20 cellular contexts compared by ENCODE assay signal in the genomic region with DNA sequence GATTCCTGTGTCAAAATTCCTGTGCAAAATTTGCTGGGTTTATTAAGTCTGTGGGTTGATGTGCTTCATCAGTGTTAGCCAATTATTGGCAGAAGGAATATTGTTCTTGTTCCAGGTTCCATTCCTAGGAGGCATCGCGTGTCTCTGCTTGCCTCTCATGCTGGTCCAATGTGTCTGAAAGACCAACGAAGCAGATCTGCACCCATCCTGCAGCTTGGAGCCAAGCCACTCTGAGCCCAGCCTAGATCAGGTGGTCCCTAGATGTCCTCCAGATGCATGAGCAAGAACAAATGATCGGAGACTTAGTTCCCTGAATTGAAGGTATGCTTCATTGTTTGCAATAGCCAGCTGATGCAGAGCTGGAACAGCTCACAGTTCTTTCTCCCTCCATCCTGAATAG. TPM values are rescaled to one million over a fixed set of nuclear protein-coding genes. Genes with fewer than 3 reads are reported as not detected.
DNase-seq lines count a peak whose midpoint lies in the region; ATAC-seq and TF ChIP-seq lines count a peak whose summit lies in the region.
"Had no signal": no experiment of that assay in that cellular context is flagged by ENCODE, and none has a peak within 500 bp of the region (broad histone marks: within the 10 kb centered on the region; RNA-seq: fewer than 3 reads in every experiment).

No MANE protein-coding gene starts in this region.

- no peak for ATAC-seq in activated CD4-positive, alpha-beta T cell treated with anti-CD3 and anti-CD28 coated beads for 36 hours
- no peak for ATAC-seq in effector memory CD8-positive, alpha-beta T cell (replicated peaks)

- POLR2A ChIA-PET in activated CD4-positive, alpha-beta T cell treated with anti-CD3 and anti-CD28 coated beads for 36 hours (lab: Charles Lee): no interaction called here
- POLR2A ChIA-PET in CD8-positive, alpha-beta memory T cell (lab: Charles Lee): no interaction called here

- H3K4me3 Mint-ChIP-seq in activated CD4-positive, alpha-beta T cell treated with anti-CD3 and anti-CD28 coated beads for 36 hours: no peak overlapping the region
- H3K4me3 Mint-ChIP-seq in CD8-positive, alpha-beta memory T cell: peak overlapping the region in 2 of 7 donors; percentile 17 to 22
- H3K4me3 Mint-ChIP-seq in effector memory CD8-positive, alpha-beta T cell: no peak overlapping the region
- H3K4me3 Mint-ChIP-seq: HFFc6 had no signal

- no peaks in the 10 kb centered on the region for H3K27me3 Mint-ChIP-seq in activated CD4-positive, alpha-beta T cell treated with anti-CD3 and anti-CD28 coated beads for 36 hours
- peaks cover 0 to 2% of the 10 kb centered on the region in 2 donors for H3K27me3 Mint-ChIP-seq in CD8-positive, alpha-beta memory T cell
- no peaks in the 10 kb centered on the region for H3K27me3 Mint-ChIP-seq in effector memory CD8-positive, alpha-beta T cell

- H3K9me3 Mint-ChIP-seq in activated CD4-positive, alpha-beta T cell treated with anti-CD3 and anti-CD28 coated beads for 36 hours (ENCODE audit: low read depth): no peaks in the 10 kb centered on the region
- no peaks in the 10 kb centered on the region for H3K9me3 Mint-ChIP-seq in CD8-positive, alpha-beta memory T cell
- H3K9me3 Mint-ChIP-seq in effector memory CD8-positive, alpha-beta T cell: no peaks in the 10 kb centered on the region

- intact Hi-C loops in activated CD4-positive, alpha-beta T cell treated with anti-CD3 and anti-CD28 coated beads for 36 hours (cut with DNase I, micrococcal nuclease): no loop called here

- no peaks in the 10 kb centered on the region for H3K9me3 ChIP-seq in CD8-positive, alpha-beta memory T cell (ENCODE audit: low read length)
- no peaks in the 10 kb centered on the region for H3K9me3 ChIP-seq in neutrophil

- H3K27me3 ChIP-seq in CD8-positive, alpha-beta memory T cell (ENCODE audit: insufficient read depth, low read length, poor library complexity, severe bottlenecking): no peaks in the 10 kb centered on the region
- no peaks in the 10 kb centered on the region for H3K27me3 ChIP-seq in neutrophil

- DNase-seq in activated CD4-positive, alpha-beta T cell treated with anti-CD3 and anti-CD28 coated beads for 36 hours: no peak
- no peak for DNase-seq in activated CD4-positive, alpha-beta T cell treated with anti-CD3 and anti-CD28 coated beads for 1 hour
- peak in 1 of 5 donors; percentile 5 for DNase-seq in CD8-positive, alpha-beta memory T cell
- no peak for DNase-seq in effector memory CD8-positive, alpha-beta T cell
- no peak for DNase-seq in NCI-H226
- DNase-seq in iPS-NIHi7 (ENCODE audit: extremely low spot score): no peak
- no peak for DNase-seq in activated effector memory CD4-positive, alpha-beta T cell treated with Interleukin-2 at 50 U/mL for 16 hours
- DNase-seq: DMS79, GOT3, HFFc6, MV-4-11, NCI-H1417 treated with DMSO at 0.1 percent for 48 hours, NCI-H2029, NCI-H2171 treated with DMSO at 0.1 percent for 48 hours, NCI-H510A, SHP77 treated with DMSO at 0.1 percent for 48 hours had no signal

- no peak for TF ChIP-seq CTCF in neutrophil (IDR thresholded peaks at IDR 0.05)

- CTCF ChIA-PET in activated CD4-positive, alpha-beta T cell treated with anti-CD3 and anti-CD28 coated beads for 36 hours (lab: Charles Lee): no interaction called here
- CTCF ChIA-PET in CD8-positive, alpha-beta memory T cell (lab: Charles Lee): no interaction called here

- H3K4me1 Mint-ChIP-seq in activated CD4-positive, alpha-beta T cell treated with anti-CD3 and anti-CD28 coated beads for 36 hours: no peaks in the 10 kb centered on the region
- H3K4me1 Mint-ChIP-seq in CD8-positive, alpha-beta memory T cell: peaks cover 8 to 13% (median 10%) of the 10 kb centered on the region in 3 donors
- peaks cover 12 to 19% of the 10 kb centered on the region in 2 donors for H3K4me1 Mint-ChIP-seq in effector memory CD8-positive, alpha-beta T cell (ENCODE audit: low read depth in 2 of 2)

- peak overlapping the region; percentile 44 for H3K27ac Mint-ChIP-seq in activated CD4-positive, alpha-beta T cell treated with anti-CD3 and anti-CD28 coated beads for 36 hours
- peak overlapping the region in 5 of 8 donors; percentile 42 to 83 (median 51) for H3K27ac Mint-ChIP-seq in CD8-positive, alpha-beta memory T cell
- peak overlapping the region; percentile 1 to 78 for H3K27ac Mint-ChIP-seq in effector memory CD8-positive, alpha-beta T cell
- H3K27ac Mint-ChIP-seq: HFFc6 had no signal

- H3K27ac ChIP-seq in CD8-positive, alpha-beta memory T cell (ENCODE audit: low read depth, low read length): no peak overlapping the region
- peak overlapping the region; percentile 54 for H3K27ac ChIP-seq in neutrophil
- H3K27ac ChIP-seq: 22Rv1, C4-2B had no signal

- no peaks in the 10 kb centered on the region for H3K4me1 ChIP-seq in CD8-positive, alpha-beta memory T cell (ENCODE audit: insufficient read depth, low read length)
- H3K4me1 ChIP-seq in neutrophil (ENCODE audit: control insufficient read depth in 1 of 2, insufficient read depth in 1 of 2, low read depth in 1 of 2, low read length in 1 of 2): no peaks in the 10 kb centered on the region

- no peak overlapping the region for H3K4me3 ChIP-seq in CD8-positive, alpha-beta memory T cell (ENCODE audit: low read length)
- no peak overlapping the region for H3K4me3 ChIP-seq in neutrophil (ENCODE audit: low read depth in 1 of 2, low read length in 1 of 2)

- peaks cover 10% of the 10 kb centered on the region for H3K36me3 ChIP-seq in CD8-positive, alpha-beta memory T cell (ENCODE audit: insufficient read depth, low read length)
- H3K36me3 ChIP-seq in neutrophil: peaks cover 88% of the 10 kb centered on the region

- H3K36me3 Mint-ChIP-seq in activated CD4-positive, alpha-beta T cell treated with anti-CD3 and anti-CD28 coated beads for 36 hours (ENCODE audit: low read depth): peaks cover 16% of the 10 kb centered on the region
- peaks cover 13 to 57% (median 19%) of the 10 kb centered on the region in 3 donors for H3K36me3 Mint-ChIP-seq in CD8-positive, alpha-beta memory T cell
- H3K36me3 Mint-ChIP-seq in effector memory CD8-positive, alpha-beta T cell (ENCODE audit: insufficient read depth): peaks cover 67% of the 10 kb centered on the region

RNA-seq across cellular contexts. Expression of gene PIK3R6, which starts 10.5 kb away (rescaled TPM):
- total RNA-seq in activated CD4-positive, alpha-beta T cell treated with anti-CD3 and anti-CD28 coated beads for 36 hours: 1 to 10 TPM in 1 of 2 experiments, under 1 TPM in 1; 0.96 to 1.8 TPM
- total RNA-seq in CD8-positive, alpha-beta memory T cell: under 1 TPM; 0.18 to 0.35 TPM
- 0.61 TPM for polyA plus RNA-seq in CD8-positive, alpha-beta memory T cell
- total RNA-seq: G401, HFFc6 had no signal
